Comparison of ENCODE assay signal across 11 cellular contexts in genomic region chr9:130927995-130928900, GRCh38. TPM values are rescaled to one million over a fixed set of nuclear protein-coding genes. Genes with fewer than 3 reads are reported as not detected.
DNase-seq lines count a peak whose midpoint lies in the region; ATAC-seq and TF ChIP-seq lines count a peak whose summit lies in the region.
"Had no signal": no experiment of that assay in that cellular context is flagged by ENCODE, and none has a peak within 500 bp of the region (broad histone marks: within the 10 kb centered on the region; RNA-seq: fewer than 3 reads in every experiment).

No MANE protein-coding gene starts in this region.

- ATAC-seq in activated naive CD8-positive, alpha-beta T cell treated with anti-CD3 and anti-CD28 coated beads, Interleukin-2, amount 50 U/mL, for 24 hours = peak; percentile 8
- ATAC-seq in aorta (ENCODE audit: low FRiP score) (no peak), GM21447 (IDR thresholded peaks at IDR 0.05; ENCODE audit: unreplicated experiment) (no peak)
- ATAC-seq: psoas muscle had no signal

- no peaks in the 10 kb centered on the region for H3K36me3 ChIP-seq in aorta (ENCODE audit: control insufficient read depth in 1 of 2, insufficient read depth in 2 of 2, low read length in 1 of 2)
- H3K36me3 ChIP-seq: cardiac muscle cell had no signal

- no peak overlapping the region for H3K4me3 Mint-ChIP-seq in activated naive CD8-positive, alpha-beta T cell treated with anti-CD3 and anti-CD28 coated beads, Interleukin-2, amount 50 U/mL, for 24 hours
- H3K4me3 Mint-ChIP-seq in activated naive CD8-positive, alpha-beta T cell treated with anti-CD3 and anti-CD28 coated beads for 36 hours = no peak overlapping the region

- intact Hi-C loops in aorta (cut with DNase I) = no loop called here

- DNase-seq in activated naive CD8-positive, alpha-beta T cell treated with anti-CD3 and anti-CD28 coated beads, Interleukin-2, amount 50 U/mL, for 24 hours = no peak
- no peak for DNase-seq in activated naive CD8-positive, alpha-beta T cell treated with anti-CD3 and anti-CD28 coated beads for 36 hours
- peak; percentile 11 to 68 for DNase-seq in NCI-H446 (lab: John Stamatoyannopoulos, UW)
- peak; percentile 53 for DNase-seq in fibroblast of the aortic adventitia (ENCODE audit: low read depth)
- DNase-seq in globus pallidus (ENCODE audit: low spot score) = no peak
- DNase-seq in activated naive CD4-positive, alpha-beta T cell treated with Interleukin-2 at 50 U/mL for 16 hours = no peak
- DNase-seq in aorta = no peak
- DNase-seq: NCI-H524 treated with DMSO at 0.1 percent for 48 hours had no signal

- H3K4me1 ChIP-seq in aorta (ENCODE audit: control insufficient read depth in 1 of 2, insufficient read depth in 2 of 2, low read length in 2 of 2) = no peaks in the 10 kb centered on the region
- H3K4me1 ChIP-seq: psoas muscle had no signal

- no peak for TF ChIP-seq CTCF in fibroblast of the aortic adventitia (IDR thresholded peaks at IDR 0.05; ENCODE audit: insufficient read depth, low read length)

- 41 to 43% methylated on average over 14 of the region's 14 CpGs for WGBS in aorta, 2 donors

- no peak overlapping the region for H3K27ac ChIP-seq in aorta (ENCODE audit: low read depth in 1 of 2, low read length in 2 of 2)
- H3K27ac ChIP-seq: cardiac muscle cell, psoas muscle had no signal

- no peaks in the 10 kb centered on the region for H3K9me3 Mint-ChIP-seq in activated naive CD8-positive, alpha-beta T cell treated with anti-CD3 and anti-CD28 coated beads, Interleukin-2, amount 50 U/mL, for 24 hours
- no peaks in the 10 kb centered on the region for H3K9me3 Mint-ChIP-seq in activated naive CD8-positive, alpha-beta T cell treated with anti-CD3 and anti-CD28 coated beads for 36 hours

- H3K27me3 Mint-ChIP-seq in activated naive CD8-positive, alpha-beta T cell treated with anti-CD3 and anti-CD28 coated beads, Interleukin-2, amount 50 U/mL, for 24 hours = peaks cover 22% of the 10 kb centered on the region
- peaks cover 15% of the 10 kb centered on the region for H3K27me3 Mint-ChIP-seq in activated naive CD8-positive, alpha-beta T cell treated with anti-CD3 and anti-CD28 coated beads for 36 hours

- no peak overlapping the region for H3K27ac Mint-ChIP-seq in activated naive CD8-positive, alpha-beta T cell treated with anti-CD3 and anti-CD28 coated beads, Interleukin-2, amount 50 U/mL, for 24 hours
- no peak overlapping the region for H3K27ac Mint-ChIP-seq in activated naive CD8-positive, alpha-beta T cell treated with anti-CD3 and anti-CD28 coated beads for 36 hours

- H3K27me3 ChIP-seq in aorta (ENCODE audit: control insufficient read depth in 1 of 2, insufficient read depth in 2 of 2, low read length in 1 of 2) = no peaks in the 10 kb centered on the region
- H3K27me3 ChIP-seq: cardiac muscle cell had no signal

- no peaks in the 10 kb centered on the region for H3K36me3 Mint-ChIP-seq in activated naive CD8-positive, alpha-beta T cell treated with anti-CD3 and anti-CD28 coated beads, Interleukin-2, amount 50 U/mL, for 24 hours (ENCODE audit: low read depth)
- H3K36me3 Mint-ChIP-seq in activated naive CD8-positive, alpha-beta T cell treated with anti-CD3 and anti-CD28 coated beads for 36 hours = no peaks in the 10 kb centered on the region

- H3K4me3 ChIP-seq in fibroblast of the aortic adventitia (ENCODE audit: low read depth, low read length) (no peak overlapping the region), aorta (ENCODE audit: low read length in 2 of 2) (no peak overlapping the region)
- H3K4me3 ChIP-seq: cardiac muscle cell, psoas muscle had no signal

- H3K9me3 ChIP-seq in aorta (ENCODE audit: control insufficient read depth, low read length) = no peaks in the 10 kb centered on the region
- H3K9me3 ChIP-seq: psoas muscle had no signal

- no peaks in the 10 kb centered on the region for H3K4me1 Mint-ChIP-seq in activated naive CD8-positive, alpha-beta T cell treated with anti-CD3 and anti-CD28 coated beads, Interleukin-2, amount 50 U/mL, for 24 hours
- no peaks in the 10 kb centered on the region for H3K4me1 Mint-ChIP-seq in activated naive CD8-positive, alpha-beta T cell treated with anti-CD3 and anti-CD28 coated beads for 36 hours

RNA-seq across cellular contexts. Expression of gene FIBCD1, which starts 10.8 kb away (rescaled TPM):
- not detected for total RNA-seq in activated naive CD8-positive, alpha-beta T cell treated with anti-CD3 and anti-CD28 coated beads for 36 hours
- total RNA-seq in fibroblast of the aortic adventitia (ENCODE audit: low replicate concordance) = 0.27 TPM in 1 of 2 replicates, not detected in the other
- total RNA-seq in aorta = not detected
- polyA plus RNA-seq in aorta = under 1 TPM in 1 of 2 donors, not detected in 1; 0.13 TPM
- total RNA-seq: psoas muscle had no signal

RNA-seq across cellular contexts. Expression of gene QRFP, which starts 31.6 kb away (rescaled TPM):
- not detected for total RNA-seq in activated naive CD8-positive, alpha-beta T cell treated with anti-CD3 and anti-CD28 coated beads for 36 hours
- total RNA-seq in fibroblast of the aortic adventitia (ENCODE audit: low replicate concordance) = not detected in 2 replicates
- not detected for total RNA-seq in aorta
- polyA plus RNA-seq in aorta = not detected
- total RNA-seq: cardiac muscle cell, psoas muscle had no signal

Comparison
In these comparisons a context has a peak if more than half of its experiments do, and no peak if none do; other contexts are left out.
1. DNase-seq: peak in NCI-H446 (2 of 2) and fibroblast of the aortic adventitia (single experiment); none in activated naive CD8-positive, alpha-beta T cell treated with anti-CD3 and anti-CD28 coated beads, Interleukin-2, amount 50 U/mL, for 24 hours (single experiment), activated naive CD8-positive, alpha-beta T cell treated with anti-CD3 and anti-CD28 coated beads for 36 hours (single experiment), globus pallidus (single experiment), activated naive CD4-positive, alpha-beta T cell treated with Interleukin-2 at 50 U/mL for 16 hours (single experiment) and aorta (0 of 2).